Comparison of ENCODE assay signal across 26 cellular contexts in genomic region chr10:5604946-5605345, GRCh38.
"Had no signal": no experiment of that assay in that cellular context is flagged by ENCODE, and none has a peak within 500 bp of the region (broad histone marks: within the 10 kb centered on the region; RNA-seq: fewer than 3 reads in every experiment).

No MANE protein-coding gene starts in this region.

- H3K9ac ChIP-seq: SK-N-SH had no signal

- H3K4me3 Mint-ChIP-seq: activated CD4-positive, alpha-beta memory T cell treated with anti-CD3 and anti-CD28 coated beads, Interleukin-2, amount 10 ng/mL, durations not matched to agents 7 days and 5 days; activated CD4-positive, alpha-beta T cell treated with anti-CD3 and anti-CD28 coated beads for 36 hours; activated naive CD4-positive, alpha-beta T cell treated with anti-CD3 and anti-CD28 coated beads for 36 hours; activated naive CD8-positive, alpha-beta T cell; activated T-helper 17 cell treated with anti-CD3 and anti-CD28 coated beads, Interleukin-2, amount 50 U/mL, for 72 hours had no signal

- H3K4me1 Mint-ChIP-seq: activated CD4-positive, alpha-beta memory T cell treated with anti-CD3 and anti-CD28 coated beads, Interleukin-2, amount 10 ng/mL, durations not matched to agents 7 days and 5 days; activated CD4-positive, alpha-beta T cell treated with anti-CD3 and anti-CD28 coated beads for 36 hours had no signal

- DNase-seq: activated CD4-positive, alpha-beta memory T cell treated with anti-CD3 and anti-CD28 coated beads, Interleukin-2, amount 10 ng/mL, durations not matched to agents 7 days and 5 days; activated CD4-positive, alpha-beta T cell treated with anti-CD3 and anti-CD28 coated beads for 36 hours; activated CD4-positive, alpha-beta T cell treated with anti-CD3 and anti-CD28 coated beads, Interleukin-2, amount 50 U/mL, for 1 hour; activated gamma-delta T cell; activated naive CD4-positive, alpha-beta T cell treated with anti-CD3 and anti-CD28 coated beads for 36 hours; activated T-cell treated with anti-CD3 and anti-CD28 coated beads for 4 hours; activated T-cell treated with anti-CD3 and anti-CD28 coated beads, Interleukin-2, amount 50 U/mL, for 48 hours; NCI-H1092; NCI-H1417; NCI-H1930; NCI-H2171; NCI-H2227 treated with DMSO at 0.1 percent for 48 hours; NCI-H446 treated with DMSO at 0.1 percent for 48 hours; NCI-H524 treated with DMSO at 0.1 percent for 48 hours; NCI-H748 treated with DMSO at 0.1 percent for 48 hours; OCI-M1; Right ventricle myocardium superior; RPMI8226; SJCRH30; SK-N-SH; T-helper 1 cell; WERI-Rb-1 had no signal

- H3K4me2 ChIP-seq: SK-N-SH had no signal

- H3K4me3 ChIP-seq: K562, SJCRH30 had no signal

- H3K27ac Mint-ChIP-seq: activated CD4-positive, alpha-beta memory T cell treated with anti-CD3 and anti-CD28 coated beads, Interleukin-2, amount 10 ng/mL, durations not matched to agents 7 days and 5 days; activated CD4-positive, alpha-beta T cell treated with anti-CD3 and anti-CD28 coated beads for 36 hours; activated naive CD4-positive, alpha-beta T cell treated with anti-CD3 and anti-CD28 coated beads for 36 hours; activated naive CD8-positive, alpha-beta T cell; activated T-helper 17 cell treated with anti-CD3 and anti-CD28 coated beads, Interleukin-2, amount 50 U/mL, for 72 hours had no signal

- H3K9me3 Mint-ChIP-seq: activated CD4-positive, alpha-beta memory T cell treated with anti-CD3 and anti-CD28 coated beads, Interleukin-2, amount 10 ng/mL, durations not matched to agents 7 days and 5 days; activated naive CD4-positive, alpha-beta T cell treated with anti-CD3 and anti-CD28 coated beads for 36 hours; activated T-helper 17 cell treated with anti-CD3 and anti-CD28 coated beads, Interleukin-2, amount 50 U/mL, for 72 hours had no signal

- H3K9me3 ChIP-seq: SJCRH30, SK-N-SH had no signal

- ATAC-seq: activated CD4-positive, alpha-beta T cell treated with anti-CD3 and anti-CD28 coated beads for 36 hours; activated T-helper 17 cell treated with anti-CD3 and anti-CD28 coated beads, Interleukin-2, amount 50 U/mL, for 72 hours; K562; Panc1 had no signal

- H3K36me3 Mint-ChIP-seq: activated naive CD8-positive, alpha-beta T cell had no signal

- H3K27ac ChIP-seq: SJCRH30, WERI-Rb-1 had no signal

- H3K27me3 ChIP-seq: SJCRH30 had no signal

- H3K9me2 ChIP-seq: SK-N-SH had no signal

- H3K36me3 ChIP-seq: SJCRH30, WERI-Rb-1 had no signal
